In the genomic region with DNA sequence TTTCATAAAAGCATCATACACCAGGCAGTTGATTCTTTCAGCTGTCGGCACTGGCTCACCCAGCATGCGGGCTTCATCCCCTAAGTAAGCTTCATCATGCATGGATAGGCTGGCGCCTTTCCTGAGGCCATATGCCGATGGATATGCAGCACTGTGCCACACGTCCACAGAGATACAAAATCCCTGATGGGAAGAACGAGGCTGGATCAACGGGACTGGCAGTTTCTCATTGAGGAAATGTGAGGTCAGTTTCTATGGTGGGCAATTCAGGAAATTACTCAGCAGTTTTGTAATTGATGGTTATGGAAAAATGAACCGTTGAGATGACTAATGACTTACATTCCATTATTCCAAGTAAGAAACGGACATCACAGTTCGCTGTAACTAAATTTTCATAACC, we compare ENCODE assay signal across 17 cellular contexts.
DNase-seq lines count a peak whose midpoint lies in the region; ATAC-seq and TF ChIP-seq lines count a peak whose summit lies in the region.
"Had no signal": no experiment of that assay in that cellular context is flagged by ENCODE, and none has a peak within 500 bp of the region (broad histone marks: within the 10 kb centered on the region; RNA-seq: fewer than 3 reads in every experiment).

No MANE protein-coding gene starts in this region.

- no peak overlapping the region for H3K4me3 ChIP-seq in MG63
- H3K4me3 ChIP-seq: BLaER1 treated with 17β-estradiol and CSF1 and Interleukin-3, amounts not matched to agents 10 nM and 100 nM; coronary artery; PC-9; SK-N-MC had no signal

- no peaks in the 10 kb centered on the region for H3K27me3 ChIP-seq in MG63
- H3K27me3 ChIP-seq: BLaER1 treated with 17β-estradiol and CSF1 and Interleukin-3, amounts not matched to agents 10 nM and 100 nM had no signal

- H3K36me3 ChIP-seq in MG63, result no peaks in the 10 kb centered on the region
- H3K36me3 ChIP-seq: BLaER1 treated with 17β-estradiol and CSF1 and Interleukin-3, amounts not matched to agents 10 nM and 100 nM had no signal

- DNase-seq in ELR (ENCODE audit: low read depth), result peak; percentile 66
- peak; percentile 80 for DNase-seq in MG63
- peak; percentile 23 for DNase-seq in glomerular visceral epithelial cell (ENCODE audit: extremely low spot score)
- DNase-seq in SW 1271 (lab: John Stamatoyannopoulos, UW), result no peak
- DNase-seq in NCI-H1105 (lab: John Stamatoyannopoulos, UW), result no peak
- DNase-seq in AG20443 (ENCODE audit: low spot score), result no peak
- DNase-seq: activated CD4-positive, alpha-beta T cell treated with anti-CD3 and anti-CD28 coated beads for 48 hours; activated naive CD4-positive, alpha-beta T cell treated with anti-CD3 and anti-CD28 coated beads, Interleukin-2, amount 10 ng/mL, durations not matched to agents 7 days and 5 days; activated T-cell treated with anti-CD3 and anti-CD28 coated beads for 4 hours; GOT3; NCI-H774; PC-9; stimulated activated CD4-positive, alpha-beta T cell treated with anti-CD3 and anti-CD28 coated beads, Interleukin-12 subunit alpha, Interleukin-12 subunit beta, amount 100 ng/mL, for 4 hours had no signal

- ATAC-seq in SK-N-SH treated with all-trans-retinoic acid at 6 μM for 48 hours, result peak; percentile 19; the same call in 2 of the 3 replicates

- no peaks in the 10 kb centered on the region for H3K9me3 ChIP-seq in MG63
- H3K9me3 ChIP-seq: BLaER1 treated with 17β-estradiol and CSF1 and Interleukin-3, amounts not matched to agents 10 nM and 100 nM had no signal

TF ChIP-seq in SK-N-SH treated with all-trans-retinoic acid at 6 μM for 48 hours, 23 proteins besides CTCF, POLR2A, EP300 and RAD21:
- TF ChIP-seq ESRRG (CRISPR knock-in tag; IDR thresholded peaks at IDR 0.05) (no peak), PPARA (CRISPR knock-in tag; IDR thresholded peaks at IDR 0.05; ENCODE audit: borderline replicate concordance) (no peak), ZNF565 (CRISPR knock-in tag; conservative IDR thresholded peaks at IDR 0.05; ENCODE audit: low read depth) (no peak), BACH2 (CRISPR knock-in tag; IDR thresholded peaks at IDR 0.05; ENCODE audit: borderline replicate concordance) (no peak), TCF4 (CRISPR knock-in tag; IDR thresholded peaks at IDR 0.05; ENCODE audit: borderline replicate concordance) (no peak), OSR1 (CRISPR knock-in tag; IDR thresholded peaks at IDR 0.05) (no peak)
TF ChIP-seq in SK-N-SH treated with all-trans-retinoic acid at 6 μM for 48 hours: peak in this region for 0.

Comparison
In these comparisons a context has a peak if more than half of its experiments do, and no peak if none do; other contexts are left out.
1. DNase-seq: peak in ELR (single experiment), MG63 (single experiment) and glomerular visceral epithelial cell (single experiment); none in SW 1271 (0 of 2), NCI-H1105 (single experiment) and AG20443 (single experiment).